8 cellular contexts compared by ENCODE assay signal in genomic region chr3:55486857-55487375, GRCh38. TPM values are rescaled to one million over a fixed set of nuclear protein-coding genes. Genes with fewer than 3 reads are reported as not detected.
DNase-seq lines count a peak whose midpoint lies in the region; ATAC-seq and TF ChIP-seq lines count a peak whose summit lies in the region.

Gene WNT5A (minus strand): TSS chr3:55487306. CDS start chr3:55486985, 321 bp downstream.

- H4K91ac ChIP-seq in trophoblast cell (ENCODE audit: low read depth, low read length): peak within 1 kb of the TSS; percentile 94

- intact Hi-C loops in Right ventricle myocardium superior (cut with DNase I): loop anchor here (5.0 kb wide), 2 partner anchors 230 to 555 kb away; no protein-coding TSS in a partner anchor

- peak within 1 kb of the TSS; percentile 95 for H3K18ac ChIP-seq in trophoblast cell (ENCODE audit: low read length)

- peak within 1 kb of the TSS; percentile 89 for H3K4me3 ChIP-seq in trophoblast cell (ENCODE audit: low read depth, low read length)

- H3K27ac ChIP-seq in VCaP: peak within 1 kb of the TSS; percentile 63
- peak within 1 kb of the TSS; percentile 93 for H3K27ac ChIP-seq in trophoblast cell (ENCODE audit: low read depth, low read length)

- H3K4ac ChIP-seq in trophoblast cell (ENCODE audit: low read depth, low read length): peak within 1 kb of the TSS; percentile 78

- H3K79me2 ChIP-seq in trophoblast cell (ENCODE audit: control insufficient read depth, insufficient read depth, low read length, poor library complexity): peaks cover 26% of the 10 kb centered on the region

- peak within 1 kb of the TSS; percentile 84 for H4K12ac ChIP-seq in trophoblast cell (ENCODE audit: low read depth, low read length)

- peaks cover 0 to 2% of the 10 kb centered on the region in 2 experiments for H3K36me3 ChIP-seq in trophoblast cell (ENCODE audit: control insufficient read depth in 1 of 2, insufficient read depth in 2 of 2, low read length in 2 of 2)

- TF ChIP-seq CTCF in VCaP (conservative IDR thresholded peaks at IDR 0.05): peak; percentile 22; the same call in 1 of the 2 replicates

- peak within 1 kb of the TSS; percentile 92 for H3K14ac ChIP-seq in trophoblast cell (ENCODE audit: low read length)

- H2AK5ac ChIP-seq in trophoblast cell (ENCODE audit: low read length): peak within 1 kb of the TSS; percentile 66

- H2AFZ ChIP-seq in trophoblast cell (ENCODE audit: insufficient read depth, low read length, poor library complexity): peak within 1 kb of the TSS; percentile 67

- peak within 1 kb of the TSS; percentile 15 for H3K23ac ChIP-seq in trophoblast cell (ENCODE audit: low read length)

- H4K8ac ChIP-seq in trophoblast cell (ENCODE audit: low read depth, low read length): peak within 1 kb of the TSS; percentile 89

- H3K79me1 ChIP-seq in trophoblast cell (ENCODE audit: low read length): peaks cover 42% of the 10 kb centered on the region

- peak within 1 kb of the TSS; percentile 83 for H2BK5ac ChIP-seq in trophoblast cell (ENCODE audit: low read depth, low read length, poor library complexity)

- ATAC-seq in Right ventricle myocardium superior (ENCODE audit: poor library complexity) (peak; percentile 53), HG03439 (IDR thresholded peaks at IDR 0.05; ENCODE audit: unreplicated experiment) (no peak), GM18502 (IDR thresholded peaks at IDR 0.05; ENCODE audit: poor library complexity, unreplicated experiment) (no peak)

- H3K9ac ChIP-seq in trophoblast cell (ENCODE audit: low read length): peak within 1 kb of the TSS; percentile 97

- H3K4me2 ChIP-seq in trophoblast cell (ENCODE audit: low read length): peak within 1 kb of the TSS; percentile 97

- H2BK120ac ChIP-seq in trophoblast cell (ENCODE audit: insufficient read depth, low read length, poor library complexity): peak within 1 kb of the TSS; percentile 92

- H2BK12ac ChIP-seq in trophoblast cell (ENCODE audit: low read length): peak within 1 kb of the TSS; percentile 62

- DNase-seq in activated CD8-positive, alpha-beta memory T cell treated with anti-CD3 and anti-CD28 coated beads, Interleukin-2, amount 50 U/mL, for 48 hours: peak; percentile 55
- no peak for DNase-seq in activated CD8-positive, alpha-beta memory T cell treated with anti-CD3 and anti-CD28 coated beads for 24 hours
- DNase-seq in Right ventricle myocardium superior (peak; percentile 69), trophoblast cell (peak in 1 of 2 donors; percentile 41), OCI-M1 (lab: John Stamatoyannopoulos, UW) (no peak)

- peaks cover under 1% of the 10 kb centered on the region for H3K9me3 ChIP-seq in trophoblast cell (ENCODE audit: insufficient read depth, low read depth, low read length)

- WGBS in trophoblast cell (ENCODE audit: extremely low coverage, insufficient coverage, insufficient read length): no CpG with 5 or more reads among the region's 52 CpGs

- H3K27me3 ChIP-seq in trophoblast cell (ENCODE audit: insufficient read depth, low read length): no peaks in the 10 kb centered on the region

- peaks cover 31 to 43% of the 10 kb centered on the region in 2 experiments for H3K4me1 ChIP-seq in trophoblast cell (ENCODE audit: control insufficient read depth in 1 of 2, insufficient read depth in 2 of 2, low read length in 2 of 2)

RNA-seq across cellular contexts. Expression of gene WNT5A, which starts in this region (rescaled TPM):
- 6.7 TPM for total RNA-seq in Right ventricle myocardium superior
- 23.1 and 23.3 TPM in 2 replicates for polyA plus RNA-seq in trophoblast cell (2013)

Comparison
In these comparisons a context has a peak if more than half of its experiments do, and no peak if none do; other contexts are left out.
1. DNase-seq: peak in activated CD8-positive, alpha-beta memory T cell treated with anti-CD3 and anti-CD28 coated beads, Interleukin-2, amount 50 U/mL, for 48 hours (single experiment) and Right ventricle myocardium superior (single experiment); none in activated CD8-positive, alpha-beta memory T cell treated with anti-CD3 and anti-CD28 coated beads for 24 hours (single experiment) and OCI-M1 (single experiment).